14 cellular contexts compared by ENCODE assay signal in genomic region chr4:22874334-22874912, GRCh38.
DNase-seq lines count a peak whose midpoint lies in the region; ATAC-seq and TF ChIP-seq lines count a peak whose summit lies in the region.
"Had no signal": no experiment of that assay in that cellular context is flagged by ENCODE, and none has a peak within 500 bp of the region (broad histone marks: within the 10 kb centered on the region; RNA-seq: fewer than 3 reads in every experiment).

No MANE protein-coding gene starts in this region.

- peak; percentile 73 for ATAC-seq in left colon
- no peak for ATAC-seq in natural killer cell treated with Interleukin-12 subunit alpha and Interleukin-12 subunit beta and Interleukin-15 and Interleukin-18, amount 100 ng/mL, for 72 hours
- ATAC-seq: A549; CD8-positive, alpha-beta T cell had no signal

- no peaks in the 10 kb centered on the region for H3K27me3 Mint-ChIP-seq in nephron (ENCODE audit: low read depth)
- no peaks in the 10 kb centered on the region for H3K27me3 Mint-ChIP-seq in natural killer cell treated with Interleukin-12 subunit alpha and Interleukin-12 subunit beta and Interleukin-15 and Interleukin-18, amount 100 ng/mL, for 72 hours
- H3K27me3 Mint-ChIP-seq in HFFc6 (ENCODE audit: insufficient read depth): no peaks in the 10 kb centered on the region

- H3K9me3 Mint-ChIP-seq in nephron (no peaks in the 10 kb centered on the region), HFFc6 (peaks cover 35% of the 10 kb centered on the region)
- H3K9me3 Mint-ChIP-seq in natural killer cell treated with Interleukin-12 subunit alpha and Interleukin-12 subunit beta and Interleukin-15 and Interleukin-18, amount 100 ng/mL, for 72 hours: peaks cover 8% of the 10 kb centered on the region
- H3K9me3 Mint-ChIP-seq: CD8-positive, alpha-beta T cell had no signal

- intact Hi-C loops in left colon (cut with DNase I, micrococcal nuclease): no loop called here

- TF ChIP-seq CTCF in nephron (IDR thresholded peaks at IDR 0.05; ENCODE audit: unreplicated experiment in 3 of 3) (no peak), HFFc6 (IDR thresholded peaks at IDR 0.05) (no peak)

- H3K36me3 Mint-ChIP-seq in nephron (ENCODE audit: low read depth): no peaks in the 10 kb centered on the region
- H3K36me3 Mint-ChIP-seq in natural killer cell treated with Interleukin-12 subunit alpha and Interleukin-12 subunit beta and Interleukin-15 and Interleukin-18, amount 100 ng/mL, for 72 hours: no peaks in the 10 kb centered on the region
- H3K36me3 Mint-ChIP-seq in HFFc6 (ENCODE audit: low read depth): no peaks in the 10 kb centered on the region; the same call in 1 of the 2 replicates
- H3K36me3 Mint-ChIP-seq: CD14-positive monocyte; CD8-positive, alpha-beta T cell had no signal

- H3K27ac Mint-ChIP-seq in nephron (peak overlapping the region; percentile 33 to 93 (median 84)), HFFc6 (no peak overlapping the region)
- H3K27ac Mint-ChIP-seq in natural killer cell treated with Interleukin-12 subunit alpha and Interleukin-12 subunit beta and Interleukin-15 and Interleukin-18, amount 100 ng/mL, for 72 hours: no peak overlapping the region
- H3K27ac Mint-ChIP-seq: CD14-positive monocyte; CD8-positive, alpha-beta T cell had no signal

- no peak overlapping the region for H3K4me3 Mint-ChIP-seq in nephron
- no peak overlapping the region for H3K4me3 Mint-ChIP-seq in natural killer cell treated with Interleukin-12 subunit alpha and Interleukin-12 subunit beta and Interleukin-15 and Interleukin-18, amount 100 ng/mL, for 72 hours
- no peak overlapping the region for H3K4me3 Mint-ChIP-seq in HFFc6
- H3K4me3 Mint-ChIP-seq: CD14-positive monocyte; CD8-positive, alpha-beta T cell had no signal

- no peaks in the 10 kb centered on the region for H3K4me1 Mint-ChIP-seq in nephron
- no peaks in the 10 kb centered on the region for H3K4me1 Mint-ChIP-seq in natural killer cell treated with Interleukin-12 subunit alpha and Interleukin-12 subunit beta and Interleukin-15 and Interleukin-18, amount 100 ng/mL, for 72 hours (ENCODE audit: low read depth in 2 of 2)
- no peaks in the 10 kb centered on the region for H3K4me1 Mint-ChIP-seq in HFFc6 (ENCODE audit: low read depth)
- H3K4me1 Mint-ChIP-seq: CD14-positive monocyte had no signal

- DNase-seq in COR-L47 (lab: John Stamatoyannopoulos, UW) (peak; percentile 62), NCI-H1105 treated with DMSO at 0.1 percent for 48 hours (lab: John Stamatoyannopoulos, UW) (peak; percentile 83), left colon (peak; percentile 31 to 65), NCI-H510A (lab: John Stamatoyannopoulos, UW) (no peak), HFFc6 (no peak)
- no peak for DNase-seq in natural killer cell treated with Interleukin-12 subunit alpha and Interleukin-12 subunit beta and Interleukin-15 and Interleukin-18, amount 100 ng/mL, for 72 hours (ENCODE audit: low spot score)
- DNase-seq: BE2C; Caco-2; CD8-positive, alpha-beta T cell; DND-41; GDM1 had no signal

Comparison
In these comparisons a context has a peak if more than half of its experiments do, and no peak if none do; other contexts are left out.
1. DNase-seq: peak in COR-L47 (single experiment), NCI-H1105 treated with DMSO at 0.1 percent for 48 hours (single experiment) and left colon (2 of 2); none in natural killer cell treated with Interleukin-12 subunit alpha and Interleukin-12 subunit beta and Interleukin-15 and Interleukin-18, amount 100 ng/mL, for 72 hours (single experiment), NCI-H510A (single experiment) and HFFc6 (single experiment).
2. H3K27ac Mint-ChIP-seq: peak in nephron (3 of 3); none in natural killer cell treated with Interleukin-12 subunit alpha and Interleukin-12 subunit beta and Interleukin-15 and Interleukin-18, amount 100 ng/mL, for 72 hours (0 of 2) and HFFc6 (single experiment).